17 cellular contexts compared by ENCODE assay signal in the genomic region with DNA sequence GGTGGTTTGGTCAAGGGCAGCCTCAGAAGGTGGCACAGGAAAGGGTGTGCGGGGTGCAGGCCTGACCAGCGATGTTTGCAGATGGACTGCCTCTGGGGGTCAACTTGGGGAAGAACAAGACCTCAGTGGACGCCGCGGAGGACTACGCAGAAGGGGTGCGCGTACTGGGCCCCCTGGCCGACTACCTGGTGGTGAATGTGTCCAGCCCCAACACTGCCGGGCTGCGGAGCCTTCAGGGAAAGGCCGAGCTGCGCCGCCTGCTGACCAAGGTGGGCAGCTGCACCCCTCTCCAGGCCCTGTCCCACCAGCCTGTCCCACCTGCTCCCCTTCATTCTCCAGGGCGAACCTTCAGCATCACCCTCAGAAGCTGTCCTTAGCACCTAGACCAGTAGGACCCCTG. TPM values are rescaled to one million over a fixed set of nuclear protein-coding genes. Genes with fewer than 3 reads are reported as not detected.
DNase-seq lines count a peak whose midpoint lies in the region; ATAC-seq, FAIRE-seq and TF ChIP-seq lines count a peak whose summit lies in the region.
"Had no signal": no experiment of that assay in that cellular context is flagged by ENCODE, and none has a peak within 500 bp of the region (broad histone marks: within the 10 kb centered on the region; RNA-seq: fewer than 3 reads in every experiment).

No MANE protein-coding gene starts in this region.

- CTCF ChIA-PET in AG04450 (lab: Charles Lee) (interaction anchor here (0.8 to 1.0 kb wide), 2 partner anchors 11 to 18 kb away, joined by 3 read pairs; no protein-coding TSS in a partner anchor), H1 (lab: Charles Lee; ENCODE audit: partially characterized antibody) (interaction anchor here (0.7 to 2.4 kb wide), 17 partner anchors 9 to 410 kb away, joined by 3 to 22 read pairs (median 3); no protein-coding TSS in a partner anchor)

- H3K4ac ChIP-seq in H9 (ENCODE audit: low read depth, low read length) (no peak overlapping the region), H1 (replicated peaks; ENCODE audit: insufficient read length, low read depth, low read length) (no peak overlapping the region)

- H3K4me2 ChIP-seq in H9 (ENCODE audit: insufficient read depth, insufficient read length, low read length) = no peak overlapping the region
- no peak overlapping the region for H3K4me2 ChIP-seq in H1 (ENCODE audit: insufficient read depth in 1 of 2, low read depth in 2 of 2, low read length in 2 of 2)

- no peak overlapping the region for H2BK12ac ChIP-seq in H9 (ENCODE audit: insufficient read length, low read depth, low read length)
- no peak overlapping the region for H2BK12ac ChIP-seq in H1 (ENCODE audit: low read depth, low read length)

- TF ChIP-seq RAD21 in H1 (IDR thresholded peaks at IDR 0.05 in 1 of 2, conservative IDR thresholded peaks at IDR 0.05 in 1 of 2; ENCODE audit: low read depth in 2 of 2, low read length in 2 of 2) (peak; percentile 67 to 75), liver (IDR thresholded peaks at IDR 0.05) (no peak)

- H2AFZ ChIP-seq in H9 (ENCODE audit: low read length) = no peak overlapping the region
- H2AFZ ChIP-seq in H1 (ENCODE audit: low read length) = no peak overlapping the region

- no peak overlapping the region for H2BK5ac ChIP-seq in H9 (ENCODE audit: insufficient read length, low read length)
- no peak overlapping the region for H2BK5ac ChIP-seq in H1 (ENCODE audit: low read depth, low read length)

- H3K9me3 ChIP-seq in AG04450 (ENCODE audit: control insufficient read depth, insufficient read depth, low read length) (no peaks in the 10 kb centered on the region), H9 (ENCODE audit: control insufficient read depth, low read depth, low read length) (no peaks in the 10 kb centered on the region), H1 (ENCODE audit: insufficient read depth in 2 of 2, low read depth in 1 of 2, low read length in 1 of 2) (no peaks in the 10 kb centered on the region), liver (ENCODE audit: control insufficient read depth in 4 of 4, low read length in 3 of 4) (no peaks in the 10 kb centered on the region)

- no peaks in the 10 kb centered on the region for H3K4me1 ChIP-seq in H9 (ENCODE audit: insufficient read depth, low read length)
- no peaks in the 10 kb centered on the region for H3K4me1 ChIP-seq in H1 (replicated peaks in 1 of 4; ENCODE audit: control insufficient read depth in 3 of 4, insufficient read depth in 4 of 4, low read length in 3 of 4)
- H3K4me1 ChIP-seq in liver (ENCODE audit: control insufficient read depth in 4 of 4, insufficient read depth in 4 of 4, low read length in 3 of 4) = peaks cover 18 to 75% (median 54%) of the 10 kb centered on the region in 4 donors

- H3K4me3 ChIP-seq in AG04450 (ENCODE audit: low read depth, low read length) = no peak overlapping the region
- no peak overlapping the region for H3K4me3 ChIP-seq in H1 (ENCODE audit: extremely low read depth in 1 of 4, insufficient read depth in 2 of 4, low read depth in 3 of 4, low read length in 4 of 4)
- no peak overlapping the region for H3K4me3 ChIP-seq in liver (ENCODE audit: low read depth in 1 of 3, low read length in 3 of 3)

- H2BK20ac ChIP-seq in H9 (ENCODE audit: low read depth, low read length, poor library complexity, severe bottlenecking) (no peak overlapping the region), H1 (ENCODE audit: low read length) (no peak overlapping the region)

- H3K36me3 ChIP-seq in H1 (ENCODE audit: control insufficient read depth in 2 of 4, insufficient read depth in 4 of 4, low read length in 3 of 4) (peaks cover 7 to 36% (median 22%) of the 10 kb centered on the region in 4 experiments; a peak in 7 of 8 replicates), liver (ENCODE audit: control insufficient read depth in 4 of 4, insufficient read depth in 3 of 4, low read depth in 1 of 4, low read length in 3 of 4) (peaks cover 10 to 51% (median 33%) of the 10 kb centered on the region in 4 donors)

- H3K4me1 Mint-ChIP-seq in H9 = no peaks in the 10 kb centered on the region
- H3K4me1 Mint-ChIP-seq: activated CD8-positive, alpha-beta memory T cell treated with anti-CD3 and anti-CD28 coated beads, Interleukin-2, amount 10 ng/mL, durations not matched to agents 7 days and 5 days had no signal

- no peak overlapping the region for H2BK120ac ChIP-seq in H9 (ENCODE audit: low read depth, low read length, poor library complexity, severe bottlenecking)
- no peak overlapping the region for H2BK120ac ChIP-seq in H1 (replicated peaks; ENCODE audit: low read depth, low read length)

- no peak for ATAC-seq in HG02981 (IDR thresholded peaks at IDR 0.05; ENCODE audit: unreplicated experiment)
- ATAC-seq: activated CD8-positive, alpha-beta memory T cell treated with anti-CD3 and anti-CD28 coated beads, Interleukin-2, amount 10 ng/mL, durations not matched to agents 7 days and 5 days had no signal

- H3K79me1 ChIP-seq in H9 (ENCODE audit: insufficient read depth, low read depth, low read length, poor library complexity, severe bottlenecking) = no peaks in the 10 kb centered on the region
- no peaks in the 10 kb centered on the region for H3K79me1 ChIP-seq in H1 (ENCODE audit: low read depth, low read length)

- H3K56ac ChIP-seq in H9 (ENCODE audit: insufficient read length, low read depth, low read length) = no peak overlapping the region
- H3K56ac ChIP-seq in H1 (replicated peaks; ENCODE audit: insufficient read length, low read depth, low read length) = no peak overlapping the region

- H3K23me2 ChIP-seq in H9 (ENCODE audit: insufficient read length, low read depth, low read length, poor library complexity, severe bottlenecking) (no peaks in the 10 kb centered on the region), H1 (ENCODE audit: low read depth, low read length) (no peaks in the 10 kb centered on the region)

- no CpG with 5 or more reads among the region's 15 CpGs for WGBS in H9 (ENCODE audit: extremely low coverage, insufficient read length, low lambda C conversion rate)
- 69% methylated on average over 15 of the region's 15 CpGs; no CpG with 5 or more reads in 1 of the 2 experiments for WGBS in H1 (ENCODE audit: extremely low coverage in 1 of 2, insufficient coverage in 1 of 2, insufficient read length in 1 of 2, insufficient replicate concordance in 2 of 2, low coverage in 1 of 2, low lambda C conversion rate in 2 of 2, missing lambda C conversion rate in 1 of 2), 2 experiments
- WGBS in liver = 93% methylated on average over 15 of the region's 15 CpGs

- no peaks in the 10 kb centered on the region for H3K27me3 ChIP-seq in AG04450 (ENCODE audit: control insufficient read depth, insufficient read depth, low read length)
- no peaks in the 10 kb centered on the region for H3K27me3 ChIP-seq in H9 (ENCODE audit: insufficient read depth, low read length)
- no peaks in the 10 kb centered on the region for H3K27me3 ChIP-seq in H1 (replicated peaks in 1 of 4; ENCODE audit: control insufficient read depth in 3 of 4, extremely low read depth in 1 of 4, insufficient read depth in 3 of 4, low read length in 3 of 4)
- H3K27me3 ChIP-seq in liver (ENCODE audit: control insufficient read depth in 4 of 4, insufficient read depth in 4 of 4, low read length in 3 of 4) = no peaks in the 10 kb centered on the region

- H3K18ac ChIP-seq in H9 (ENCODE audit: insufficient read length, low read depth, low read length) (no peak overlapping the region), H1 (ENCODE audit: extremely low read depth, low read length) (no peak overlapping the region)

- H3K27ac Mint-ChIP-seq in H9 = no peak overlapping the region
- H3K27ac Mint-ChIP-seq: activated CD8-positive, alpha-beta memory T cell treated with anti-CD3 and anti-CD28 coated beads, Interleukin-2, amount 10 ng/mL, durations not matched to agents 7 days and 5 days had no signal

- no peak overlapping the region for H2AK5ac ChIP-seq in H9 (ENCODE audit: insufficient read length, low read length)
- no peak overlapping the region for H2AK5ac ChIP-seq in H1 (ENCODE audit: low read depth, low read length)

- H2BK15ac ChIP-seq in H9 (ENCODE audit: low read depth, low read length) (no peak overlapping the region), H1 (ENCODE audit: low read length) (no peak overlapping the region)

- no peaks in the 10 kb centered on the region; a peak in 1 of 5 replicates for H3K9me3 Mint-ChIP-seq in H9

- H4K8ac ChIP-seq in H9 (replicated peaks; ENCODE audit: insufficient read length, low read depth, low read length) (no peak overlapping the region), H1 (ENCODE audit: extremely low read depth, insufficient read depth, low read length) (no peak overlapping the region)

- no peak overlapping the region for H3K9ac ChIP-seq in H9 (ENCODE audit: extremely low read depth, insufficient read length, low read length)
- no peak overlapping the region for H3K9ac ChIP-seq in H1 (replicated peaks in 1 of 4; ENCODE audit: extremely low read depth in 1 of 4, low read depth in 3 of 4, low read length in 3 of 4)
- no peak overlapping the region for H3K9ac ChIP-seq in liver (ENCODE audit: low read depth in 1 of 2, low read length in 2 of 2)

- H3K27ac ChIP-seq in AG04450 (ENCODE audit: low read depth, low read length) (no peak overlapping the region), H9 (ENCODE audit: insufficient read length, low read depth, low read length) (no peak overlapping the region), H1 (ENCODE audit: low read depth, low read length) (no peak overlapping the region), liver (ENCODE audit: low read depth in 1 of 2, low read length in 2 of 2) (peak overlapping the region; percentile 11 to 31)

- H3K23ac ChIP-seq in H9 (ENCODE audit: insufficient read length, low read depth, low read length) (no peak overlapping the region), H1 (ENCODE audit: insufficient read length) (no peak overlapping the region)

- no peak overlapping the region; a peak in 1 of 5 replicates for H3K4me3 Mint-ChIP-seq in H9
- H3K4me3 Mint-ChIP-seq: activated CD8-positive, alpha-beta memory T cell treated with anti-CD3 and anti-CD28 coated beads, Interleukin-2, amount 10 ng/mL, durations not matched to agents 7 days and 5 days had no signal

- no peak for TF ChIP-seq POLR2A in H1 (IDR thresholded peaks at IDR 0.05; ENCODE audit: control extremely low read depth in 1 of 2, low read depth in 2 of 2, low read length in 2 of 2)

- peaks cover 22 to 59% (median 55%) of the 10 kb centered on the region in 3 experiments; a peak in 6 of 7 replicates for H3K36me3 Mint-ChIP-seq in H9 (ENCODE audit: insufficient read depth in 1 of 3, low read depth in 3 of 3)

- no peak for TF ChIP-seq EP300 in H1 (IDR thresholded peaks at IDR 0.05; ENCODE audit: borderline replicate concordance in 1 of 2, low read depth in 2 of 2, low read length in 2 of 2)

- TF ChIP-seq CTCF in AG04450 (IDR thresholded peaks at IDR 0.05; ENCODE audit: low read depth, low read length) = peak; percentile 47
- peak; percentile 81 for TF ChIP-seq CTCF in H9 (conservative IDR thresholded peaks at IDR 0.05)
- peak; percentile 75 to 93 (median 90) for TF ChIP-seq CTCF in H1 (IDR thresholded peaks at IDR 0.05; ENCODE audit: control extremely low read depth in 1 of 3, insufficient read depth in 1 of 3, low read depth in 1 of 3, low read length in 3 of 3)
- TF ChIP-seq CTCF in liver (IDR thresholded peaks at IDR 0.05; ENCODE audit: low read depth, low read length, missing input control) = no peak
- TF ChIP-seq CTCF in GM20000 (IDR thresholded peaks at IDR 0.05; ENCODE audit: extremely low read depth, missing control alignments) = no peak

- H3K79me2 ChIP-seq in H9 (ENCODE audit: insufficient read depth, low read length) (no peaks in the 10 kb centered on the region), H1 (ENCODE audit: control insufficient read depth in 1 of 2, insufficient read depth in 2 of 2, low read length in 2 of 2) (no peaks in the 10 kb centered on the region)

- FAIRE-seq in H1 (lab: Jason Lieb, UNC) = no peak
- FAIRE-seq: keratinocyte had no signal

- H3K14ac ChIP-seq in H9 (ENCODE audit: insufficient read depth, low read length) = no peak overlapping the region
- H3K14ac ChIP-seq in H1 (ENCODE audit: insufficient read length) = no peak overlapping the region

- H4K5ac ChIP-seq in H9 (ENCODE audit: insufficient read length, low read depth, low read length) = no peak overlapping the region
- no peak overlapping the region for H4K5ac ChIP-seq in H1 (ENCODE audit: insufficient read length, low read depth, low read length)

- POLR2A ChIA-PET in AG04450 (lab: Yijun Ruan, JAX) = no interaction called here
- POLR2A ChIA-PET in H1 (lab: Charles Lee; ENCODE audit: partially characterized antibody) = interaction anchor here (0.9 to 1.1 kb wide), 2 partner anchors 11 to 12 kb away, joined by 3 to 4 read pairs; no protein-coding TSS in a partner anchor

- DNase-seq in AG04450 (ENCODE audit: low read depth, low spot score) (no peak), H9 (peak; percentile 80), H1 (ENCODE audit: low read depth in 1 of 2, low spot score in 2 of 2) (peak; percentile 33 to 86), NCI-H774 (lab: John Stamatoyannopoulos, UW) (no peak), NCI-H146 (lab: John Stamatoyannopoulos, UW) (no peak), GM20000 (ENCODE audit: low spot score) (no peak)
- DNase-seq: activated CD4-positive, CD25-positive, alpha-beta regulatory T cell; activated CD8-positive, alpha-beta memory T cell treated with anti-CD3 and anti-CD28 coated beads, Interleukin-2, amount 10 ng/mL, durations not matched to agents 7 days and 5 days; activated naive CD4-positive, alpha-beta T cell; AML-193; DMS153; NCI-H1048 had no signal

- no peaks in the 10 kb centered on the region for H3K27me3 Mint-ChIP-seq in H9 (ENCODE audit: low read depth)
- H3K27me3 Mint-ChIP-seq: activated CD8-positive, alpha-beta memory T cell treated with anti-CD3 and anti-CD28 coated beads, Interleukin-2, amount 10 ng/mL, durations not matched to agents 7 days and 5 days had no signal

- H4K91ac ChIP-seq in H9 (ENCODE audit: insufficient read length, low read depth, low read length) (no peak overlapping the region), H1 (replicated peaks; ENCODE audit: insufficient read length, low read length) (no peak overlapping the region)

- H3T11ph ChIP-seq in H9 (ENCODE audit: low read length) = no peak overlapping the region

- no peaks in the 10 kb centered on the region for H4K20me1 ChIP-seq in H9 (ENCODE audit: control insufficient read depth, insufficient read depth, insufficient read length)
- H4K20me1 ChIP-seq in H1 (replicated peaks in 1 of 2; ENCODE audit: control insufficient read depth in 1 of 2, insufficient read depth in 2 of 2, low read length in 2 of 2) = peaks cover 0 to 3% of the 10 kb centered on the region in 2 experiments

RNA-seq across cellular contexts. Expression of a gene that starts 12.5 kb away (rescaled TPM):
- 3.3 and 3.6 TPM in 2 replicates for polyA plus RNA-seq in AG04450 (2011; rRNA removed)
- polyA minus RNA-seq in AG04450 (2011; rRNA and poly(A)+ RNA removed) = 3.6 and 4.4 TPM in 2 replicates
- 16.4 and 18.8 TPM in 2 replicates for total RNA-seq in H9 (2021)
- total RNA-seq in H1 (2021; fragmentation: NEBNext Ultra II Directional; extraction: Animal tissue kit (Norgen Biotek cat#: 25700)) = 15.3 and 19.4 TPM in 2 replicates
- 9.1 and 9.7 TPM in 2 replicates for polyA plus RNA-seq in H1 (2011; rRNA removed)
- polyA plus RNA-seq in H1 (2011; cell fraction: cytosol; rRNA removed) = 11.3 TPM
- polyA plus RNA-seq in H1 (2011; cell fraction: nucleus; rRNA removed) = 12.5 TPM
- polyA plus RNA-seq in H1 (2012, experiment 1 of 2) = 11.1 to 15.3 TPM (median 13.9 TPM) in 4 replicates
- polyA plus RNA-seq in H1 (2012, experiment 2 of 2) = 6.3 TPM
- polyA plus RNA-seq in H1 (2013, experiment 1 of 2) = 9.7 TPM
- polyA plus RNA-seq in H1 (2013, experiment 2 of 2) = 11.7 TPM
- 6.5 and 6.7 TPM in 2 replicates for polyA minus RNA-seq in H1 (2011; rRNA and poly(A)+ RNA removed)
- polyA minus RNA-seq in H1 (2011; cell fraction: cytosol; rRNA and poly(A)+ RNA removed) = 8.1 TPM
- 8.6 TPM for polyA minus RNA-seq in H1 (2011; cell fraction: nucleus; rRNA and poly(A)+ RNA removed)
- total RNA-seq in liver = 100 to 1,000 TPM in 1 of 2 donors, 10 to 100 TPM in 1; 14.4 to 150 TPM
- 10 to 100 TPM; 62.7 to 96.1 TPM for polyA plus RNA-seq in liver

RNA-seq across cellular contexts. Expression of a gene that starts 20.8 kb away (rescaled TPM):
- polyA plus RNA-seq in AG04450 (2011; rRNA removed) = not detected in 2 replicates
- polyA minus RNA-seq in AG04450 (2011; rRNA and poly(A)+ RNA removed) = not detected in 2 replicates
- not detected in 2 replicates for total RNA-seq in H9 (2021)
- not detected in 2 replicates for total RNA-seq in H1 (2021; fragmentation: NEBNext Ultra II Directional; extraction: Animal tissue kit (Norgen Biotek cat#: 25700))
- polyA plus RNA-seq in H1 (2011; rRNA removed) = 0.02 TPM in 1 of 2 replicates, not detected in the other
- 0.01 TPM for polyA plus RNA-seq in H1 (2011; cell fraction: cytosol; rRNA removed)
- polyA plus RNA-seq in H1 (2011; cell fraction: nucleus; rRNA removed) = 0.01 TPM
- not detected in 4 replicates for polyA plus RNA-seq in H1 (2012, experiment 1 of 2)
- not detected for polyA plus RNA-seq in H1 (2012, experiment 2 of 2)
- polyA plus RNA-seq in H1 (2013, experiment 1 of 2) = not detected
- under 0.01 TPM for polyA plus RNA-seq in H1 (2013, experiment 2 of 2)
- polyA minus RNA-seq in H1 (2011; rRNA and poly(A)+ RNA removed) = 0.10 TPM in 1 of 2 replicates, not detected in the other
- polyA minus RNA-seq in H1 (2011; cell fraction: cytosol; rRNA and poly(A)+ RNA removed) = not detected
- not detected for polyA minus RNA-seq in H1 (2011; cell fraction: nucleus; rRNA and poly(A)+ RNA removed)
- total RNA-seq in liver = 1 to 10 TPM; 1.2 to 3.3 TPM
- polyA plus RNA-seq in liver = under 1 TPM; 0.15 to 0.57 TPM
- total RNA-seq: pulmonary artery endothelial cell had no signal
- polyA plus RNA-seq: keratinocyte had no signal

RNA-seq across cellular contexts. Expression of a gene that starts 33.3 kb away (rescaled TPM):
- polyA plus RNA-seq in AG04450 (2011; rRNA removed) (not detected in 2 replicates), H1 (2011; rRNA removed) (not detected in 2 replicates), liver (over 10,000 TPM; 42,039 to 64,932 TPM)
- polyA minus RNA-seq in AG04450 (2011; rRNA and poly(A)+ RNA removed) = not detected in 2 replicates
- total RNA-seq in H9 (2021) (not detected in 2 replicates), liver (over 10,000 TPM; 13,922 to 117,679 TPM)
- not detected in 2 replicates for total RNA-seq in H1 (2021; fragmentation: NEBNext Ultra II Directional; extraction: Animal tissue kit (Norgen Biotek cat#: 25700))
- 0.08 TPM for polyA plus RNA-seq in H1 (2011; cell fraction: cytosol; rRNA removed)
- not detected for polyA plus RNA-seq in H1 (2011; cell fraction: nucleus; rRNA removed)
- polyA plus RNA-seq in H1 (2012, experiment 1 of 2) = 0.19 TPM in 1 of 4 replicates, not detected in the others
- polyA plus RNA-seq in H1 (2012, experiment 2 of 2) = not detected
- not detected for polyA plus RNA-seq in H1 (2013, experiment 1 of 2)
- not detected for polyA plus RNA-seq in H1 (2013, experiment 2 of 2)
- polyA minus RNA-seq in H1 (2011; rRNA and poly(A)+ RNA removed) = not detected in 2 replicates
- not detected for polyA minus RNA-seq in H1 (2011; cell fraction: cytosol; rRNA and poly(A)+ RNA removed)
- polyA minus RNA-seq in H1 (2011; cell fraction: nucleus; rRNA and poly(A)+ RNA removed) = not detected
- total RNA-seq: activated CD8-positive, alpha-beta memory T cell treated with anti-CD3 and anti-CD28 coated beads, Interleukin-2, amount 10 ng/mL, durations not matched to agents 7 days and 5 days; pulmonary artery endothelial cell had no signal

RNA-seq across cellular contexts. Expression of a gene that starts 42.0 kb away (rescaled TPM):
- polyA plus RNA-seq in AG04450 (2011; rRNA removed) (not detected in 2 replicates), H1 (2011; rRNA removed) (0.14 and 0.24 TPM in 2 replicates), liver (1,000 to 10,000 TPM in 1 of 2 donors, 100 to 1,000 TPM in 1; 201 to 1,958 TPM)
- polyA minus RNA-seq in AG04450 (2011; rRNA and poly(A)+ RNA removed) = not detected in 2 replicates
- total RNA-seq in H9 (2021) (not detected in 2 replicates), liver (100 to 1,000 TPM in 1 of 2 donors, 10 to 100 TPM in 1; 94.5 to 129 TPM)
- not detected in 2 replicates for total RNA-seq in H1 (2021; fragmentation: NEBNext Ultra II Directional; extraction: Animal tissue kit (Norgen Biotek cat#: 25700))
- polyA plus RNA-seq in H1 (2011; cell fraction: cytosol; rRNA removed) = 0.10 TPM
- not detected for polyA plus RNA-seq in H1 (2011; cell fraction: nucleus; rRNA removed)
- polyA plus RNA-seq in H1 (2012, experiment 1 of 2) = 0.17 TPM in 1 of 4 replicates, not detected in the others
- polyA plus RNA-seq in H1 (2012, experiment 2 of 2) = not detected
- not detected for polyA plus RNA-seq in H1 (2013, experiment 1 of 2)
- polyA plus RNA-seq in H1 (2013, experiment 2 of 2) = not detected
- polyA minus RNA-seq in H1 (2011; rRNA and poly(A)+ RNA removed) = not detected in 2 replicates
- not detected for polyA minus RNA-seq in H1 (2011; cell fraction: cytosol; rRNA and poly(A)+ RNA removed)
- not detected for polyA minus RNA-seq in H1 (2011; cell fraction: nucleus; rRNA and poly(A)+ RNA removed)
- total RNA-seq: activated CD8-positive, alpha-beta memory T cell treated with anti-CD3 and anti-CD28 coated beads, Interleukin-2, amount 10 ng/mL, durations not matched to agents 7 days and 5 days; pulmonary artery endothelial cell; temporal lobe had no signal
- polyA plus RNA-seq: keratinocyte had no signal

Comparison
In these comparisons a context has a peak if more than half of its experiments do, and no peak if none do; other contexts are left out.
1. DNase-seq: peak in H9 (single experiment) and H1 (2 of 2); none in AG04450 (single experiment), NCI-H774 (single experiment), NCI-H146 (single experiment) and GM20000 (single experiment).
2. H3K27ac ChIP-seq: peak in liver (2 of 2); none in AG04450 (single experiment), H9 (single experiment) and H1 (single experiment).
3. CTCF ChIP-seq: peak in AG04450 (single experiment), H9 (single experiment) and H1 (3 of 3); none in liver (single experiment) and GM20000 (single experiment).
4. RNA of a gene that starts 33.3 kb away (total RNA-seq): 13,922 to 117,679 TPM in liver; not detected in H9 and not detected in H1; every median in the first group is over 1,000 times any median in the second.